ENCODE assay signal across 1 cellular context in genomic region chr11:118785362-118785761, GRCh38.
TF ChIP-seq lines count a peak whose summit lies in the region.

No MANE protein-coding gene starts in this region.

TF ChIP-seq in IMR-90, 13 proteins besides CTCF, POLR2A, EP300 and RAD21:
- TF ChIP-seq RCOR1 (IDR thresholded peaks at IDR 0.05; ENCODE audit: insufficient replicate concordance, low read length) (no peak), CEBPB (IDR thresholded peaks at IDR 0.05; ENCODE audit: low read depth, low read length) (no peak), SMC3 (IDR thresholded peaks at IDR 0.05; ENCODE audit: low read depth, low read length) (no peak), FOS (IDR thresholded peaks at IDR 0.05; ENCODE audit: low read depth, low read length) (no peak), MAZ (IDR thresholded peaks at IDR 0.05; ENCODE audit: borderline replicate concordance, low read depth, low read length) (no peak), MAFK (IDR thresholded peaks at IDR 0.05; ENCODE audit: low read depth, low read length) (no peak), BHLHE40 (IDR thresholded peaks at IDR 0.05; ENCODE audit: low read depth, low read length) (no peak), RFX5 (IDR thresholded peaks at IDR 0.05; ENCODE audit: low read depth, low read length) (no peak)
- TF ChIP-seq, protein P1, sequence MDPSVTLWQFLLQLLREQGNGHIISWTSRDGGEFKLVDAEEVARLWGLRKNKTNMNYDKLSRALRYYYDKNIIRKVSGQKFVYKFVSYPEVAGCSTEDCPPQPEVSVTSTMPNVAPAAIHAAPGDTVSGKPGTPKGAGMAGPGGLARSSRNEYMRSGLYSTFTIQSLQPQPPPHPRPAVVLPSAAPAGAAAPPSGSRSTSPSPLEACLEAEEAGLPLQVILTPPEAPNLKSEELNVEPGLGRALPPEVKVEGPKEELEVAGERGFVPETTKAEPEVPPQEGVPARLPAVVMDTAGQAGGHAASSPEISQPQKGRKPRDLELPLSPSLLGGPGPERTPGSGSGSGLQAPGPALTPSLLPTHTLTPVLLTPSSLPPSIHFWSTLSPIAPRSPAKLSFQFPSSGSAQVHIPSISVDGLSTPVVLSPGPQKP (IDR thresholded peaks at IDR 0.05; ENCODE audit: borderline replicate concordance, low read depth, low read length): no peak
